Comparison of ENCODE assay signal across 8 cellular contexts in the genomic region with DNA sequence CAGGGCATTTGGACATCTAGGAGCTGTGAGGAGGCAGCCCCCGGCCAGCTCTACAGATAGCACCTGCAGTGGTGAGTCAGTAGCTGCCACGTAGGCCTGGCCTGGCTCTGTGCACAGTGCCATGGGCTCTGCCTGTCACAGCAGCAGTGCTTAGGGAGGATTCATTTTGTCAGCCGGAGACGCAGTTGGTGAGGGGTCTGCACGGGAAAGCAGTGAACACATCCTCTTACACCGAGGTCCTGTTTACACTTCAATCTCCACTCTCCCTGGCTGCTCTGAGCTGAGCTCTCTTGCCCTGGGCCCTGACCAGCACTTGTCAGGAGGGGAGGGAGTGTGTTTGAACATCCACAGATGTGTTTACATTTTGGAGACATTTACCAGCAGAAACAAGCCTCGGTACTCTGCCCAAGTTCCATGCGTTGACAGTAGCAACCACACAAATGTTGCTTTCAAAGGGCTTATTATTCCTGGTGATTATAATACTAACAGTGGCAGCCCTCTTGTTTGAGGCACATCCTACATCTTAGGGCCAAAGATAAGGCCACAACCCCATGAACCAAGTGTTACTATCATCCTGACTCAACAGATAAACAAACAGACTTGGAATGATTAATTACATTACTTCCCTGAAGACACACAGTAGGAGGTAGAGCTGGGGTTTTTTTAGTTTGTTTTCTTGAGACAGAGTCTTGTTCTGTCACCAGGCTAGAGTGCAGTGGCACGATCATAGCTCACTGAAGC.
DNase-seq lines count a peak whose midpoint lies in the region; ATAC-seq and TF ChIP-seq lines count a peak whose summit lies in the region.

No MANE protein-coding gene starts in this region.

- peaks cover 2% of the 10 kb centered on the region for H3K4me1 Mint-ChIP-seq in activated T-cell treated with anti-CD3 and anti-CD28 coated beads, Interleukin-2, amount 50 U/mL, for 4 hours (ENCODE audit: low read depth)
- peaks cover 9% of the 10 kb centered on the region for H3K4me1 Mint-ChIP-seq in activated T-cell treated with anti-CD3 and anti-CD28 coated beads, Interleukin-2, amount 50 U/mL, for 24 hours (ENCODE audit: low read depth)
- H3K4me1 Mint-ChIP-seq in type B pancreatic cell (ENCODE audit: unreplicated experiment): peaks cover 4% of the 10 kb centered on the region
- no peaks in the 10 kb centered on the region for H3K4me1 Mint-ChIP-seq in CD4-positive, alpha-beta T cell (ENCODE audit: low read depth)

- H3K4me3 Mint-ChIP-seq in activated T-cell treated with anti-CD3 and anti-CD28 coated beads, Interleukin-2, amount 50 U/mL, for 4 hours: no peak overlapping the region
- no peak overlapping the region for H3K4me3 Mint-ChIP-seq in activated T-cell treated with anti-CD3 and anti-CD28 coated beads, Interleukin-2, amount 50 U/mL, for 24 hours
- H3K4me3 Mint-ChIP-seq in type B pancreatic cell: no peak overlapping the region
- H3K4me3 Mint-ChIP-seq in CD4-positive, alpha-beta T cell: no peak overlapping the region

- ATAC-seq in activated T-cell treated with anti-CD3 and anti-CD28 coated beads, Interleukin-2, amount 50 U/mL, for 4 hours: peak; percentile 75 to 81
- ATAC-seq in GM18873 (IDR thresholded peaks at IDR 0.05; ENCODE audit: low FRiP score, unreplicated experiment) (no peak), GM18870 (IDR thresholded peaks at IDR 0.05; ENCODE audit: unreplicated experiment) (no peak)
- no peak for ATAC-seq in CD4-positive, alpha-beta T cell (ENCODE audit: poor library complexity)

- peaks cover 17% of the 10 kb centered on the region for H3K27me3 Mint-ChIP-seq in activated T-cell treated with anti-CD3 and anti-CD28 coated beads, Interleukin-2, amount 50 U/mL, for 4 hours (ENCODE audit: low read depth)
- H3K27me3 Mint-ChIP-seq in activated T-cell treated with anti-CD3 and anti-CD28 coated beads, Interleukin-2, amount 50 U/mL, for 24 hours: peaks cover 15% of the 10 kb centered on the region
- H3K27me3 Mint-ChIP-seq in type B pancreatic cell: peaks cover 41% of the 10 kb centered on the region
- H3K27me3 Mint-ChIP-seq in CD4-positive, alpha-beta T cell: peaks cover 22% of the 10 kb centered on the region

- intact Hi-C loops in CD4-positive, alpha-beta T cell (cut with DNase I, micrococcal nuclease): no loop called here

- TF ChIP-seq CTCF in type B pancreatic cell (conservative IDR thresholded peaks at IDR 0.05): no peak
- no peak for TF ChIP-seq CTCF in CD4-positive, alpha-beta T cell (IDR thresholded peaks at IDR 0.05)

- POLR2A ChIA-PET in CD4-positive, alpha-beta T cell (lab: Charles Lee): no interaction called here

- CTCF ChIA-PET in CD4-positive, alpha-beta T cell (lab: Charles Lee): interaction anchor here (1.0 kb wide), 1 partner anchor 11 kb away, joined by 3 read pairs; no protein-coding TSS in a partner anchor

- H3K27me3 ChIP-seq in SJSA1 (replicated peaks): no peaks in the 10 kb centered on the region
- peaks cover 7% of the 10 kb centered on the region for H3K27me3 ChIP-seq in CD4-positive, alpha-beta T cell (ENCODE audit: control insufficient read depth, insufficient read depth, low read length)

- no peaks in the 10 kb centered on the region for H3K9me3 Mint-ChIP-seq in activated T-cell treated with anti-CD3 and anti-CD28 coated beads, Interleukin-2, amount 50 U/mL, for 4 hours
- H3K9me3 Mint-ChIP-seq in activated T-cell treated with anti-CD3 and anti-CD28 coated beads, Interleukin-2, amount 50 U/mL, for 24 hours: no peaks in the 10 kb centered on the region
- no peaks in the 10 kb centered on the region for H3K9me3 Mint-ChIP-seq in type B pancreatic cell
- no peaks in the 10 kb centered on the region for H3K9me3 Mint-ChIP-seq in CD4-positive, alpha-beta T cell

- no peak for DNase-seq in activated T-cell treated with anti-CD3 and anti-CD28 coated beads, Interleukin-2, amount 50 U/mL, for 4 hours
- no peak for DNase-seq in activated T-cell treated with anti-CD3 and anti-CD28 coated beads, Interleukin-2, amount 50 U/mL, for 24 hours
- DNase-seq in SJSA1 (ENCODE audit: low read depth in 1 of 2, low spot score in 2 of 2): peak; percentile 70 to 84
- DNase-seq in hepatic stellate cell (ENCODE audit: low spot score): peak; percentile 47
- DNase-seq in type B pancreatic cell (ENCODE audit: extremely low spot score, unreplicated experiment): no peak
- DNase-seq in CD4-positive, alpha-beta T cell: no peak

- H3K36me3 Mint-ChIP-seq in activated T-cell treated with anti-CD3 and anti-CD28 coated beads, Interleukin-2, amount 50 U/mL, for 4 hours (ENCODE audit: insufficient read depth): no peaks in the 10 kb centered on the region
- H3K36me3 Mint-ChIP-seq in activated T-cell treated with anti-CD3 and anti-CD28 coated beads, Interleukin-2, amount 50 U/mL, for 24 hours (ENCODE audit: low read depth): no peaks in the 10 kb centered on the region
- H3K36me3 Mint-ChIP-seq in type B pancreatic cell: no peaks in the 10 kb centered on the region
- no peaks in the 10 kb centered on the region for H3K36me3 Mint-ChIP-seq in CD4-positive, alpha-beta T cell (ENCODE audit: low read depth)

- H3K36me3 ChIP-seq in SJSA1: no peaks in the 10 kb centered on the region

- no peak overlapping the region for H3K4me3 ChIP-seq in SJSA1

- no peaks in the 10 kb centered on the region for H3K9me3 ChIP-seq in SJSA1 (replicated peaks)
- no peaks in the 10 kb centered on the region for H3K9me3 ChIP-seq in CD4-positive, alpha-beta T cell (ENCODE audit: control insufficient read depth, low read length)

- H3K27ac ChIP-seq in SJSA1: no peak overlapping the region
- H3K27ac ChIP-seq in CD4-positive, alpha-beta T cell (ENCODE audit: low read depth, low read length): no peak overlapping the region

- no peak overlapping the region for H3K27ac Mint-ChIP-seq in activated T-cell treated with anti-CD3 and anti-CD28 coated beads, Interleukin-2, amount 50 U/mL, for 24 hours
- peak overlapping the region; percentile 49 for H3K27ac Mint-ChIP-seq in type B pancreatic cell
- no peak overlapping the region for H3K27ac Mint-ChIP-seq in CD4-positive, alpha-beta T cell

- H3K4me1 ChIP-seq in SJSA1 (replicated peaks): peaks cover 26% of the 10 kb centered on the region

Comparison
In these comparisons a context has a peak if more than half of its experiments do, and no peak if none do; other contexts are left out.
1. ATAC-seq: peak in activated T-cell treated with anti-CD3 and anti-CD28 coated beads, Interleukin-2, amount 50 U/mL, for 4 hours (2 of 2); none in GM18873 (single experiment), GM18870 (single experiment) and CD4-positive, alpha-beta T cell (single experiment).
2. DNase-seq: peak in SJSA1 (2 of 2) and hepatic stellate cell (single experiment); none in activated T-cell treated with anti-CD3 and anti-CD28 coated beads, Interleukin-2, amount 50 U/mL, for 4 hours (single experiment), activated T-cell treated with anti-CD3 and anti-CD28 coated beads, Interleukin-2, amount 50 U/mL, for 24 hours (single experiment), type B pancreatic cell (single experiment) and CD4-positive, alpha-beta T cell (0 of 10).